In genomic region chr5:102865171-102865509, GRCh38 we compare ENCODE assay signal across 8 cellular contexts.
DNase-seq lines count a peak whose midpoint lies in the region; ATAC-seq and TF ChIP-seq lines count a peak whose summit lies in the region.

No MANE protein-coding gene starts in this region.

- intact Hi-C loops in activated CD4-positive, alpha-beta T cell treated with anti-CD3 and anti-CD28 coated beads for 36 hours (cut with DNase I, micrococcal nuclease) = no loop called here
- intact Hi-C loops in testis (cut with DNase I; ENCODE audit: low total_unique reads) = no loop called here

- H3K36me3 Mint-ChIP-seq in activated CD4-positive, alpha-beta T cell treated with anti-CD3 and anti-CD28 coated beads for 36 hours (ENCODE audit: low read depth) = peaks cover 27% of the 10 kb centered on the region

- H3K4me3 Mint-ChIP-seq in activated CD4-positive, alpha-beta T cell treated with anti-CD3 and anti-CD28 coated beads for 36 hours = peak overlapping the region; percentile 58

- H3K9me3 ChIP-seq in testis = no peaks in the 10 kb centered on the region

- ATAC-seq in activated CD4-positive, alpha-beta T cell treated with anti-CD3 and anti-CD28 coated beads for 36 hours = no peak
- no peak for ATAC-seq in HG03521 (IDR thresholded peaks at IDR 0.05; ENCODE audit: unreplicated experiment)
- ATAC-seq in HG03175 (IDR thresholded peaks at IDR 0.05; ENCODE audit: unreplicated experiment) = no peak

- peaks cover 11% of the 10 kb centered on the region for H3K27me3 Mint-ChIP-seq in activated CD4-positive, alpha-beta T cell treated with anti-CD3 and anti-CD28 coated beads for 36 hours

- no peak for TF ChIP-seq CTCF in astrocyte of the cerebellum (IDR thresholded peaks at IDR 0.05; ENCODE audit: low read depth, low read length, missing control alignments)
- TF ChIP-seq CTCF in testis (IDR thresholded peaks at IDR 0.05) = no peak

- TF ChIP-seq POLR2A in testis (IDR thresholded peaks at IDR 0.05) = no peak

- in situ Hi-C loops in astrocyte of the cerebellum (cut with HindIII; ENCODE audit: low sequenced_read_pairs) = no loop called here

- H3K27me3 ChIP-seq in testis = no peaks in the 10 kb centered on the region

- H3K4me3 ChIP-seq in astrocyte of the cerebellum (ENCODE audit: low read depth, low read length) (peak overlapping the region; percentile 59), testis (peak overlapping the region; percentile 69 to 78)

- peaks cover 18% of the 10 kb centered on the region for H3K4me1 ChIP-seq in testis

- 2 to 4% methylated on average over 3 of the region's 3 CpGs for WGBS in testis, 2 donors

- DNase-seq in activated CD4-positive, alpha-beta T cell treated with anti-CD3 and anti-CD28 coated beads for 36 hours = no peak
- no peak for DNase-seq in activated CD4-positive, alpha-beta T cell treated with anti-CD3 and anti-CD28 coated beads, Interleukin-2, amount 50 U/mL, for 1 hour
- no peak for DNase-seq in astrocyte of the cerebellum (ENCODE audit: low read depth)
- peak; percentile 55 for DNase-seq in kidney glomerular epithelial cell (lab: John Stamatoyannopoulos, UW)
- DNase-seq in testis = no peak
- DNase-seq in HK-2 (ENCODE audit: unreplicated experiment) = no peak

- no peaks in the 10 kb centered on the region for H3K36me3 ChIP-seq in testis (ENCODE audit: low read depth, missing control alignments)

- H3K27ac ChIP-seq in testis = peak overlapping the region; percentile 83 to 92

- peak overlapping the region; percentile 10 for H3K27ac Mint-ChIP-seq in activated CD4-positive, alpha-beta T cell treated with anti-CD3 and anti-CD28 coated beads for 36 hours

- H3K4me1 Mint-ChIP-seq in activated CD4-positive, alpha-beta T cell treated with anti-CD3 and anti-CD28 coated beads for 36 hours = peaks cover 12% of the 10 kb centered on the region

- CTCF ChIA-PET in activated CD4-positive, alpha-beta T cell treated with anti-CD3 and anti-CD28 coated beads for 36 hours (lab: Charles Lee) = interaction anchor here (1.2 to 1.9 kb wide), 3 partner anchors 10 to 85 kb away, joined by 4 to 6 read pairs (median 5); no protein-coding TSS in a partner anchor

- POLR2A ChIA-PET in activated CD4-positive, alpha-beta T cell treated with anti-CD3 and anti-CD28 coated beads for 36 hours (lab: Charles Lee) = interaction anchor here (0.5 kb wide), 1 partner anchor 13 kb away, joined by 7 read pairs; no protein-coding TSS in a partner anchor

- no peaks in the 10 kb centered on the region for H3K9me3 Mint-ChIP-seq in activated CD4-positive, alpha-beta T cell treated with anti-CD3 and anti-CD28 coated beads for 36 hours (ENCODE audit: low read depth)
